1 cellular context compared by ENCODE assay signal in the genomic region with DNA sequence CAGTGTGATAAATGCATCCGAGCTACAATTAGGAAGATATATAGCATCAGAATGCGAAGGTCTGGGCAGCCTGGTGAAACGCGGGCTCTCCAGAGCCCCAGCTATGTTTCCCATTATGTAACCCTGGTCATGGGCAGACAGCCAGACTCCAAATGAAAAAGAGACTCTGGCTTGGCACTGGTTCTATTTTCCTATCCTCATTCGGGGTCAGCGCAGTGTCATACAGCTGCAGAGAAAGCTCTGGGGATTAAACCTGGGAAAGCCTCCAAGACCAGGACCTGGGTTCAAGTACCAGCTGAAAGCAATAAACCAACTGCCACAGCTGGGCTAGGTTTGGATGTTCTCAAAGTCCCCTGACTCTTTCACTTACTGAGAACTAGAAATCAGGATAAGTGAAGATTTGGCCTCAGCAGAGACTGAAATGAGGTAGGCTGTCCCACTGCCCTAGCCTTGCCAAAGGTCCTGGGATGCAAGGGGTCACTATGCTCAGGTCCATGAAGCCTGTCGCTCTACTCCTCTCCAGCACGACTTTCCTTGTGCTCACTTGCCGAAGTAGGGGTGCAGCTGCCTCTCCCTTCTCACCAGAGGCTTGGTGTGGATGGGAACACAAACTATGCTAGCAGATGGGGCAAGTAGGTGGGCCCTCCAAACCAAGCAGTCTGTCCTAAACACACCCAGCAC.
TF ChIP-seq lines count a peak whose summit lies in the region.

No MANE protein-coding gene starts in this region.

TF ChIP-seq in GM23338, 12 proteins besides CTCF, POLR2A, EP300 and RAD21 (continued from another document):
- TF ChIP-seq, protein P1, sequence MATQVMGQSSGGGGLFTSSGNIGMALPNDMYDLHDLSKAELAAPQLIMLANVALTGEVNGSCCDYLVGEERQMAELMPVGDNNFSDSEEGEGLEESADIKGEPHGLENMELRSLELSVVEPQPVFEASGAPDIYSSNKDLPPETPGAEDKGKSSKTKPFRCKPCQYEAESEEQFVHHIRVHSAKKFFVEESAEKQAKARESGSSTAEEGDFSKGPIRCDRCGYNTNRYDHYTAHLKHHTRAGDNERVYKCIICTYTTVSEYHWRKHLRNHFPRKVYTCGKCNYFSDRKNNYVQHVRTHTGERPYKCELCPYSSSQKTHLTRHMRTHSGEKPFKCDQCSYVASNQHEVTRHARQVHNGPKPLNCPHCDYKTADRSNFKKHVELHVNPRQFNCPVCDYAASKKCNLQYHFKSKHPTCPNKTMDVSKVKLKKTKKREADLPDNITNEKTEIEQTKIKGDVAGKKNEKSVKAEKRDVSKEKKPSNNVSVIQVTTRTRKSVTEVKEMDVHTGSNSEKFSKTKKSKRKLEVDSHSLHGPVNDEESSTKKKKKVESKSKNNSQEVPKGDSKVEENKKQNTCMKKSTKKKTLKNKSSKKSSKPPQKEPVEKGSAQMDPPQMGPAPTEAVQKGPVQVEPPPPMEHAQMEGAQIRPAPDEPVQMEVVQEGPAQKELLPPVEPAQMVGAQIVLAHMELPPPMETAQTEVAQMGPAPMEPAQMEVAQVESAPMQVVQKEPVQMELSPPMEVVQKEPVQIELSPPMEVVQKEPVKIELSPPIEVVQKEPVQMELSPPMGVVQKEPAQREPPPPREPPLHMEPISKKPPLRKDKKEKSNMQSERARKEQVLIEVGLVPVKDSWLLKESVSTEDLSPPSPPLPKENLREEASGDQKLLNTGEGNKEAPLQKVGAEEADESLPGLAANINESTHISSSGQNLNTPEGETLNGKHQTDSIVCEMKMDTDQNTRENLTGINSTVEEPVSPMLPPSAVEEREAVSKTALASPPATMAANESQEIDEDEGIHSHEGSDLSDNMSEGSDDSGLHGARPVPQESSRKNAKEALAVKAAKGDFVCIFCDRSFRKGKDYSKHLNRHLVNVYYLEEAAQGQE (IDR thresholded peaks at IDR 0.05; ENCODE audit: unreplicated experiment): no peak
- no peak for TF ChIP-seq ETS1 (IDR thresholded peaks at IDR 0.05)
- TF ChIP-seq CREB1 (CRISPR knock-in tag; IDR thresholded peaks at IDR 0.05; ENCODE audit: low read depth): no peak
- no peak for TF ChIP-seq EZH2phosphoT487 (IDR thresholded peaks at IDR 0.05; ENCODE audit: unreplicated experiment)
TF ChIP-seq in GM23338: peak in this region for 0.
